Comparison of ENCODE assay signal across 23 cellular contexts in the genomic region with DNA sequence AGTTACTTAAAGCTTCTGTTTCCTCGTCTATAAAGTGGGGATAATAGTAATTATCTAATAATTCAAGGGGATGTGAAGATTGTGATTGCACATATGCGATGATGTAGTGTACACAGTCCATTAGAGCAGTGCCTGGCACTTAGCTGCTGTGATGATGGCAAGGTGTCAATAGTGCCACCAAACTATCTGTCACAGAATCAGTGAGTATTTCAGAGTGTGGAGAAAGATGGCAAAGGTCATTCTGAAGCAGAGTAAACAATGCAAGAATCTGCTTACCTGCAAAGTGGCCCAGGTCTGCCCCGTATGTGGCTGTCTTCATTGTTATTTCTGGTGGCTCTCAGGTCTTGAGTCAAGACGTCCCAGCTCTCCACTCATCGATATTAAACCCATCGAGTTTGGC. TPM values are rescaled to one million over a fixed set of nuclear protein-coding genes. Genes with fewer than 3 reads are reported as not detected.
"Had no signal": no experiment of that assay in that cellular context is flagged by ENCODE, and none has a peak within 500 bp of the region (broad histone marks: within the 10 kb centered on the region; RNA-seq: fewer than 3 reads in every experiment).

No MANE protein-coding gene starts in this region.

- DNase-seq: activated CD4-positive, alpha-beta memory T cell treated with anti-CD3 and anti-CD28 coated beads for 36 hours; activated CD4-positive, alpha-beta T cell treated with anti-CD3 and anti-CD28 coated beads for 48 hours; activated CD8-positive, alpha-beta memory T cell treated with anti-CD3 and anti-CD28 coated beads, Interleukin-2, amount 50 U/mL, for 4 hours; activated effector memory CD4-positive, alpha-beta T cell treated with anti-CD3 and anti-CD28 coated beads, Interleukin-2, amount 50 U/mL, for 16 hours; activated naive CD4-positive, alpha-beta T cell treated with anti-CD3 and anti-CD28 coated beads, Interleukin-2, amount 10 ng/mL, durations not matched to agents 7 days and 5 days; activated T-cell treated with anti-CD3 and anti-CD28 coated beads, Interleukin-2, amount 50 U/mL, for 1 hour; amniotic stem cell; brain microvascular endothelial cell; cortex of kidney; esophagus squamous epithelium; foreskin melanocyte; heart right ventricle; mucosa of descending colon; posterior cingulate gyrus; right cardiac atrium; spleen; stimulated activated CD4-positive, alpha-beta T cell treated with anti-CD3 and anti-CD28 coated beads, Interleukin-2, amount 100 ng/mL, for 48 hours; stimulated activated naive CD8-positive, alpha-beta T cell treated with anti-CD3 and anti-CD28 coated beads, Interleukin-15, Interleukin-2, amounts not matched to agents 100 U/mL and 50 U/mL, for 24 hours; T-helper 1 cell had no signal

- H3K9me3 ChIP-seq: esophagus squamous epithelium, mucosa of descending colon, thoracic aorta had no signal

- H3K4me1 Mint-ChIP-seq: activated naive CD4-positive, alpha-beta T cell treated with anti-CD3 and anti-CD28 coated beads, Interleukin-2, amount 10 ng/mL, durations not matched to agents 7 days and 5 days had no signal

- H3K36me3 ChIP-seq: brain microvascular endothelial cell, spleen, thoracic aorta had no signal

- H3K4me3 ChIP-seq: esophagus squamous epithelium, heart right ventricle, mucosa of descending colon, spleen, thoracic aorta had no signal

- H3K9me3 Mint-ChIP-seq: natural killer cell treated with Interleukin-12 subunit alpha and Interleukin-12 subunit beta and Interleukin-15 and Interleukin-18, amount 100 ng/mL, for 72 hours had no signal

- H3K27ac Mint-ChIP-seq: activated CD4-positive, alpha-beta memory T cell treated with anti-CD3 and anti-CD28 coated beads for 36 hours; activated naive CD4-positive, alpha-beta T cell treated with anti-CD3 and anti-CD28 coated beads, Interleukin-2, amount 10 ng/mL, durations not matched to agents 7 days and 5 days; activated T-helper 1 cell treated with anti-CD3 and anti-CD28 coated beads, Interleukin-12 subunit alpha, Interleukin-12 subunit beta, Interleukin-2, Interleukin-4 antibody, amounts not matched to agents 30 ng/mL and 10 ng/mL and 1 ng/mL, durations not matched to agents 14 hours and 24 hours and 36 hours; natural killer cell treated with Interleukin-12 subunit alpha and Interleukin-12 subunit beta and Interleukin-15 and Interleukin-18, amount 100 ng/mL, for 72 hours had no signal

- H3K27me3 ChIP-seq: brain microvascular endothelial cell, esophagus squamous epithelium, spleen had no signal

- H3K36me3 Mint-ChIP-seq: activated CD4-positive, alpha-beta memory T cell treated with anti-CD3 and anti-CD28 coated beads for 36 hours; activated naive CD4-positive, alpha-beta T cell treated with anti-CD3 and anti-CD28 coated beads, Interleukin-2, amount 10 ng/mL, durations not matched to agents 7 days and 5 days; natural killer cell treated with Interleukin-12 subunit alpha and Interleukin-12 subunit beta and Interleukin-15 and Interleukin-18, amount 100 ng/mL, for 72 hours had no signal

- H3K27ac ChIP-seq: brain microvascular endothelial cell, thoracic aorta had no signal

- ATAC-seq: heart right ventricle; mucosa of descending colon; natural killer cell treated with Interleukin-12 subunit alpha and Interleukin-12 subunit beta and Interleukin-15 and Interleukin-18, amount 100 ng/mL, for 72 hours; right cardiac atrium; stimulated activated naive CD8-positive, alpha-beta T cell treated with anti-CD3 and anti-CD28 coated beads, Interleukin-15, Interleukin-2, amounts not matched to agents 100 U/mL and 50 U/mL, for 24 hours had no signal

- H3K27me3 Mint-ChIP-seq: activated naive CD4-positive, alpha-beta T cell treated with anti-CD3 and anti-CD28 coated beads, Interleukin-2, amount 10 ng/mL, durations not matched to agents 7 days and 5 days had no signal

- H3K4me3 Mint-ChIP-seq: activated CD4-positive, alpha-beta memory T cell treated with anti-CD3 and anti-CD28 coated beads for 36 hours; activated naive CD4-positive, alpha-beta T cell treated with anti-CD3 and anti-CD28 coated beads, Interleukin-2, amount 10 ng/mL, durations not matched to agents 7 days and 5 days; activated T-helper 1 cell treated with anti-CD3 and anti-CD28 coated beads, Interleukin-12 subunit alpha, Interleukin-12 subunit beta, Interleukin-2, Interleukin-4 antibody, amounts not matched to agents 30 ng/mL and 10 ng/mL and 1 ng/mL, durations not matched to agents 14 hours and 24 hours and 36 hours; natural killer cell treated with Interleukin-12 subunit alpha and Interleukin-12 subunit beta and Interleukin-15 and Interleukin-18, amount 100 ng/mL, for 72 hours had no signal

RNA-seq across cellular contexts. Expression of gene SYT17, which starts 15.1 kb away (rescaled TPM):
- total RNA-seq: activated CD8-positive, alpha-beta memory T cell treated with anti-CD3 and anti-CD28 coated beads for 36 hours; natural killer cell treated with Interleukin-12 subunit alpha and Interleukin-12 subunit beta and Interleukin-15 and Interleukin-18, amount 100 ng/mL, for 72 hours had no signal
